In genomic region chr3:193240850-193241706, GRCh38 we compare ENCODE assay signal across 9 cellular contexts. TPM values are rescaled to one million over a fixed set of nuclear protein-coding genes. Genes with fewer than 3 reads are reported as not detected.
A peak's percentile ranks its signal among the peaks of the same experiment; 100 is the strongest.
DNase-seq lines count a peak whose midpoint lies in the region; ATAC-seq, FAIRE-seq and TF ChIP-seq lines count a peak whose summit lies in the region.
"Had no signal": no experiment of that assay in that cellular context is flagged by ENCODE, and none has a peak within 500 bp of the region (broad histone marks: within the 10 kb centered on the region; RNA-seq: fewer than 3 reads in every experiment).

Gene PLAAT1 (plus strand): TSS chr3:193241222. CDS start chr3:193255651, 14,429 bp downstream.

- CTCF ChIA-PET in Panc1 (lab: Charles Lee), result interaction anchor here (0.6 kb wide), 3 partner anchors 36 to 347 kb away, joined by 3 to 4 read pairs (median 3); no protein-coding TSS in a partner anchor

- FAIRE-seq in GM19239 (lab: Jason Lieb, UNC) (no peak), HTR-8/SVneo (lab: Jason Lieb, UNC) (no peak)

- ATAC-seq in Panc1 (peak; percentile 95), left lobe of liver (peak; percentile 82)

- H3K36me3 ChIP-seq in Panc1 (ENCODE audit: control insufficient read depth, insufficient read depth, low read length), result no peaks in the 10 kb centered on the region
- no peaks in the 10 kb centered on the region for H3K36me3 ChIP-seq in colonic mucosa

- peaks cover 17 to 34% (median 24%) of the 10 kb centered on the region in 3 donors for H3K27me3 Mint-ChIP-seq in CD14-positive monocyte (ENCODE audit: low read depth in 3 of 3)

- BruUV-seq in Panc1 (replicated peaks; lab: Mats Ljungman, UMichigan), result no TSS peak

- H3K4me1 ChIP-seq in Panc1 (ENCODE audit: control insufficient read depth, insufficient read depth, low read length) (no peaks in the 10 kb centered on the region), colonic mucosa (no peaks in the 10 kb centered on the region)

- H3K27me3 ChIP-seq in Panc1 (ENCODE audit: control insufficient read depth, insufficient read depth, low read length) (peaks cover 9% of the 10 kb centered on the region), colonic mucosa (peaks cover 4% of the 10 kb centered on the region)

- H3K4me1 Mint-ChIP-seq in CD14-positive monocyte, result peaks cover 5% of the 10 kb centered on the region

- intact Hi-C loops in CD14-positive monocyte (cut with micrococcal nuclease), result no loop called here
- intact Hi-C loops in Panc1 (cut with micrococcal nuclease; ENCODE audit: unreplicated experiment), result no loop called here
- intact Hi-C loops in colonic mucosa (cut with DNase I), result no loop called here

- peaks cover 0 to 12% (median 4%) of the 10 kb centered on the region in 7 donors for H3K9me3 Mint-ChIP-seq in CD14-positive monocyte

- H3K36me3 Mint-ChIP-seq in CD14-positive monocyte, result no peaks in the 10 kb centered on the region

- H3K4me3 Mint-ChIP-seq in CD14-positive monocyte, result peak within 1 kb of the TSS; percentile 39 to 82

- H3K9ac ChIP-seq in colonic mucosa (ENCODE audit: low read depth in 2 of 2, low read length in 2 of 2), result peak within 1 kb of the TSS in 1 of 2 donors; percentile 20

- in situ Hi-C loops in Panc1 (cut with HindIII; ENCODE audit: low pct_unique_long_range_greater_than_20kb, low sequenced_read_pairs), result no loop called here

- no peaks in the 10 kb centered on the region for H3K9me3 ChIP-seq in Panc1 (ENCODE audit: control insufficient read depth, insufficient read depth, low read depth, low read length)
- no peaks in the 10 kb centered on the region for H3K9me3 ChIP-seq in colonic mucosa

- peak within 1 kb of the TSS; percentile 49 to 76 for H3K4me3 ChIP-seq in Panc1 (ENCODE audit: low read depth in 2 of 2, low read length in 2 of 2)
- H3K4me3 ChIP-seq in colonic mucosa, result peak within 1 kb of the TSS; percentile 39

- no peak for TF ChIP-seq CTCF in CD14-positive monocyte (IDR thresholded peaks at IDR 0.05)
- TF ChIP-seq CTCF in Panc1 (IDR thresholded peaks at IDR 0.05), result no peak
- TF ChIP-seq CTCF in colonic mucosa (IDR thresholded peaks at IDR 0.05), result no peak

- no peak for DNase-seq in CD14-positive monocyte (ENCODE audit: low spot score)
- peak; percentile 41 for DNase-seq in GM19239 (ENCODE audit: insufficient read length, low spot score)
- DNase-seq in HTR-8/SVneo (ENCODE audit: insufficient read length, low spot score), result peak; percentile 82
- DNase-seq in Panc1 (ENCODE audit: low read depth, low spot score), result no peak
- DNase-seq in colonic mucosa, result peak; percentile 65
- peak; percentile 49 for DNase-seq in left lobe of liver (ENCODE audit: low spot score)
- peak; percentile 33 for DNase-seq in stimulated activated CD8-positive, alpha-beta memory T cell treated with anti-CD3 and anti-CD28 coated beads, Interleukin-4, amount 100 ng/mL, for 48 hours
- DNase-seq in KG1 (lab: John Stamatoyannopoulos, UW), result no peak

- H3K27ac Mint-ChIP-seq in CD14-positive monocyte, result no peak within 1 kb of the TSS

- POLR2A ChIA-PET in Panc1 (lab: Charles Lee), result no interaction called here

- peak within 1 kb of the TSS; percentile 44 for H3K27ac ChIP-seq in Panc1 (ENCODE audit: low read length)
- no peak within 1 kb of the TSS for H3K27ac ChIP-seq in colonic mucosa
- H3K27ac ChIP-seq: HL-60 had no signal

RNA-seq across cellular contexts. Expression of gene PLAAT1, which starts in this region (rescaled TPM):
- polyA plus RNA-seq in CD14-positive monocyte, result not detected
- 3.9 TPM for total RNA-seq in Panc1 (2021; ENCODE audit: unreplicated experiment)
- polyA plus RNA-seq in Panc1 (2012; ENCODE audit: insufficient read length), result 2.4 TPM
- not detected for total RNA-seq in colonic mucosa
- not detected for total RNA-seq in left lobe of liver

Comparison
In these comparisons a context has a peak if more than half of its experiments do, and no peak if none do; other contexts are left out.
1. Peak in DNase-seq and H3K4me3 ChIP-seq in colonic mucosa; RNA of the gene not detected or under 1 TPM.
2. Peak in DNase-seq and ATAC-seq in left lobe of liver; RNA of the gene not detected or under 1 TPM.
3. DNase-seq: peak in GM19239 (single experiment), HTR-8/SVneo (single experiment) and stimulated activated CD8-positive, alpha-beta memory T cell treated with anti-CD3 and anti-CD28 coated beads, Interleukin-4, amount 100 ng/mL, for 48 hours (single experiment); none in CD14-positive monocyte (single experiment), Panc1 (single experiment) and KG1 (single experiment).